Comparison of ENCODE assay signal across 9 cellular contexts in genomic region chr19:7871280-7871529, GRCh38. TPM values are rescaled to one million over a fixed set of nuclear protein-coding genes. Genes with fewer than 3 reads are reported as not detected.
DNase-seq lines count a peak whose midpoint lies in the region; ATAC-seq and TF ChIP-seq lines count a peak whose summit lies in the region.
"Had no signal": no experiment of that assay in that cellular context is flagged by ENCODE, and none has a peak within 500 bp of the region (broad histone marks: within the 10 kb centered on the region; RNA-seq: fewer than 3 reads in every experiment).

No MANE protein-coding gene starts in this region.

- peak; percentile 48 for DNase-seq in GDM1 (lab: John Stamatoyannopoulos, UW)
- DNase-seq in chondrocyte (ENCODE audit: low spot score), result no peak
- DNase-seq in nephron progenitor cell, result no peak
- DNase-seq in effector memory CD4-positive, alpha-beta T cell, result no peak
- no peak for DNase-seq in Peyer's patch

- peak overlapping the region; percentile 95 for H3K27ac Mint-ChIP-seq in chondrocyte (ENCODE audit: unreplicated experiment)
- H3K27ac Mint-ChIP-seq in nephron progenitor cell, result peak overlapping the region; percentile 99

- no peaks in the 10 kb centered on the region for H3K9me2 ChIP-seq in Loucy (replicated peaks; ENCODE audit: low read depth, low read length)

- H3F3A ChIP-seq in Loucy (ENCODE audit: low read depth), result peaks cover 4% of the 10 kb centered on the region; the same call in 1 of the 2 replicates

- TF ChIP-seq POLR2A in Peyer's patch (IDR thresholded peaks at IDR 0.05), result no peak

- H3K27me3 ChIP-seq in Loucy (ENCODE audit: insufficient read depth, low read length, poor library complexity, severe bottlenecking) (no peaks in the 10 kb centered on the region), Peyer's patch (peaks cover 0 to 27% of the 10 kb centered on the region in 2 donors)
- H3K27me3 ChIP-seq in effector memory CD4-positive, alpha-beta T cell (replicated peaks; ENCODE audit: control insufficient read depth, insufficient read depth, low read length, poor library complexity, severe bottlenecking), result peaks cover 19% of the 10 kb centered on the region

- H3K4me1 ChIP-seq in Loucy (ENCODE audit: insufficient read depth, low read length, poor library complexity, severe bottlenecking) (peaks cover 16% of the 10 kb centered on the region), Peyer's patch (peaks cover 5 to 50% (median 18%) of the 10 kb centered on the region in 4 donors)
- peaks cover 46% of the 10 kb centered on the region for H3K4me1 ChIP-seq in effector memory CD4-positive, alpha-beta T cell (ENCODE audit: control insufficient read depth, insufficient read depth, low read length, poor library complexity, severe bottlenecking)

- no peaks in the 10 kb centered on the region for H4K20me1 ChIP-seq in Loucy (ENCODE audit: insufficient read depth, low read length, poor library complexity, severe bottlenecking)

- peak overlapping the region; percentile 40 for H3K4me2 ChIP-seq in Loucy (ENCODE audit: low read depth, low read length, poor library complexity, severe bottlenecking)

- H3K36me3 ChIP-seq in Loucy (ENCODE audit: insufficient read depth, low read length) (no peaks in the 10 kb centered on the region), Peyer's patch (no peaks in the 10 kb centered on the region)
- H3K36me3 ChIP-seq in effector memory CD4-positive, alpha-beta T cell (ENCODE audit: control insufficient read depth, insufficient read depth, low read length), result no peaks in the 10 kb centered on the region

- peaks cover 15% of the 10 kb centered on the region for H3K27me3 Mint-ChIP-seq in chondrocyte (ENCODE audit: low read depth)
- peaks cover 62% of the 10 kb centered on the region for H3K27me3 Mint-ChIP-seq in nephron progenitor cell (ENCODE audit: low read depth, poor library complexity)

- no peaks in the 10 kb centered on the region for H3K9me3 ChIP-seq in Loucy (ENCODE audit: insufficient read depth, low read depth, low read length)
- H3K9me3 ChIP-seq in effector memory CD4-positive, alpha-beta T cell (ENCODE audit: control insufficient read depth, low read length), result no peaks in the 10 kb centered on the region
- no peaks in the 10 kb centered on the region for H3K9me3 ChIP-seq in Peyer's patch

- H3K79me2 ChIP-seq in Loucy (ENCODE audit: insufficient read depth, low read length), result no peaks in the 10 kb centered on the region

- no peak overlapping the region for H2AFZ ChIP-seq in Loucy (ENCODE audit: low read length)

- ATAC-seq in GM19351 (IDR thresholded peaks at IDR 0.05; ENCODE audit: unreplicated experiment) (no peak), HG03159 (IDR thresholded peaks at IDR 0.05; ENCODE audit: unreplicated experiment) (no peak)
- ATAC-seq: activated CD4-positive, CD25-positive, alpha-beta regulatory T cell treated with anti-CD3 and anti-CD28 coated beads, Interleukin-2, amount 50 U/mL, for 24 hours had no signal

- H3K9ac ChIP-seq in Loucy (ENCODE audit: low read depth, low read length, poor library complexity, severe bottlenecking), result no peak overlapping the region

- no peak overlapping the region for H3K27ac ChIP-seq in effector memory CD4-positive, alpha-beta T cell (ENCODE audit: insufficient read depth, low read length, poor library complexity, severe bottlenecking)
- no peak overlapping the region for H3K27ac ChIP-seq in Peyer's patch

- TF ChIP-seq CTCF in Loucy (conservative IDR thresholded peaks at IDR 0.05; ENCODE audit: low read length) (no peak), chondrocyte (IDR thresholded peaks at IDR 0.05) (no peak), nephron progenitor cell (IDR thresholded peaks at IDR 0.05) (no peak), Peyer's patch (IDR thresholded peaks at IDR 0.05) (no peak)

- H3K4me3 Mint-ChIP-seq in chondrocyte (ENCODE audit: unreplicated experiment) (peak overlapping the region; percentile 79), nephron progenitor cell (peak overlapping the region; percentile 77)

- H3K4me3 ChIP-seq in Loucy (ENCODE audit: low read length, poor library complexity, severe bottlenecking), result peak overlapping the region; percentile 11
- no peak overlapping the region for H3K4me3 ChIP-seq in effector memory CD4-positive, alpha-beta T cell (ENCODE audit: insufficient read depth, low read depth, low read length, poor library complexity, severe bottlenecking)
- H3K4me3 ChIP-seq in Peyer's patch, result no peak overlapping the region

- H3K4me1 Mint-ChIP-seq in chondrocyte (ENCODE audit: low read depth) (peaks cover 29% of the 10 kb centered on the region), nephron progenitor cell (peaks cover 22% of the 10 kb centered on the region)

- no peaks in the 10 kb centered on the region for H3K9me3 Mint-ChIP-seq in chondrocyte (ENCODE audit: low read depth)
- no peaks in the 10 kb centered on the region for H3K9me3 Mint-ChIP-seq in nephron progenitor cell

- H3K36me3 Mint-ChIP-seq in chondrocyte (ENCODE audit: low read depth) (no peaks in the 10 kb centered on the region), nephron progenitor cell (ENCODE audit: low read depth) (no peaks in the 10 kb centered on the region)

RNA-seq across cellular contexts. Expression of gene PRR36, which starts 3.0 kb away (rescaled TPM):
- total RNA-seq in chondrocyte, result 0.22 to 0.80 TPM (median 0.38 TPM) in 3 replicates
- total RNA-seq in Peyer's patch, result not detected

RNA-seq across cellular contexts. Expression of gene LRRC8E, which starts 17.1 kb away (rescaled TPM):
- 1.9 to 6.9 TPM (median 4.8 TPM) in 3 replicates for total RNA-seq in chondrocyte
- under 1 TPM in 3 of 4 donors, not detected in 1; 0.57 to 0.88 (median 0.80) TPM for total RNA-seq in Peyer's patch

RNA-seq across cellular contexts. Expression of gene MAP2K7, which starts 32.5 kb away (rescaled TPM):
- 24.4 to 27.5 TPM (median 25.7 TPM) in 3 replicates for total RNA-seq in chondrocyte
- total RNA-seq in Peyer's patch, result 10 to 100 TPM; 16.6 to 39.3 (median 35.0) TPM

RNA-seq across cellular contexts. Expression of gene EVI5L, which starts 41.2 kb away (rescaled TPM):
- total RNA-seq in chondrocyte, result 27.4 to 30.6 TPM (median 28.4 TPM) in 3 replicates
- total RNA-seq in Peyer's patch, result 10 to 100 TPM in 3 of 4 donors, 1 to 10 TPM in 1; 7.7 to 22.3 (median 14.9) TPM

RNA-seq across cellular contexts. Expression of gene TGFBR3L, which starts 43.4 kb away (rescaled TPM):
- total RNA-seq in chondrocyte (8.1 to 11.6 TPM (median 11.2 TPM) in 3 replicates), Peyer's patch (not detected)
